1 cellular context compared by ENCODE assay signal in the genomic region with DNA sequence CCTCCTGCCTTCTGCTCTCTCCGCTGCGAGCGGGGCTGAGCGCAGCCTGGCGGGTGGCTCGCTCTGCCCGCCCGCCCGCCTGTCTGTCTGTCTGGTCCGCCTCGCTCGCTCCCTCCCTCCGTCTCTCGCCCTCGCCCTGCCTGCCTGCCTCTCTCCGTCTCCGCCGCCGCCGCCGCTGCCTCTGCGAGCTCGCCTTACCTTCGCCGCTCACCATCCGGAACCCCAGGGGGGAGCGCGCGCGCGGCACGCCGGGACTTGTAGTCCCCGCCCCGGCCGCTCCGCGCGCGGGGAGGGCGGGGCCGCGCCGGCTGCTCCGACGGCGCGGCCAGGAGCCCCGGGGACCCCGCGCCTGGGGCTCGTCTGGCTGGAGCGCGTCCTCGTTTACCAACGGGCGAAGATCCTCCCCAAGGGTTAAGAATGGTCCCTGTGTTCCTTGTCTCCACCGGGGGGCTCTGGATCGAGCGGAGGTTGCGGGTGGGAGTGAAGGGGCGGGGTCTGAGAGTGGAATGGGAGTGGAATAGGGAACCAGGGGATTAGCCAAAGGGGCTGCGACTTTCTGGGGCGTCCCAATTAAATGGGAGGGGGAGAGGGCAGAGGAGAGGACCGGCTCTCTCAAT.
A peak's percentile ranks its signal among the peaks of the same experiment; 100 is the strongest.
TF ChIP-seq lines count a peak whose summit lies in the region.

A gene with protein sequence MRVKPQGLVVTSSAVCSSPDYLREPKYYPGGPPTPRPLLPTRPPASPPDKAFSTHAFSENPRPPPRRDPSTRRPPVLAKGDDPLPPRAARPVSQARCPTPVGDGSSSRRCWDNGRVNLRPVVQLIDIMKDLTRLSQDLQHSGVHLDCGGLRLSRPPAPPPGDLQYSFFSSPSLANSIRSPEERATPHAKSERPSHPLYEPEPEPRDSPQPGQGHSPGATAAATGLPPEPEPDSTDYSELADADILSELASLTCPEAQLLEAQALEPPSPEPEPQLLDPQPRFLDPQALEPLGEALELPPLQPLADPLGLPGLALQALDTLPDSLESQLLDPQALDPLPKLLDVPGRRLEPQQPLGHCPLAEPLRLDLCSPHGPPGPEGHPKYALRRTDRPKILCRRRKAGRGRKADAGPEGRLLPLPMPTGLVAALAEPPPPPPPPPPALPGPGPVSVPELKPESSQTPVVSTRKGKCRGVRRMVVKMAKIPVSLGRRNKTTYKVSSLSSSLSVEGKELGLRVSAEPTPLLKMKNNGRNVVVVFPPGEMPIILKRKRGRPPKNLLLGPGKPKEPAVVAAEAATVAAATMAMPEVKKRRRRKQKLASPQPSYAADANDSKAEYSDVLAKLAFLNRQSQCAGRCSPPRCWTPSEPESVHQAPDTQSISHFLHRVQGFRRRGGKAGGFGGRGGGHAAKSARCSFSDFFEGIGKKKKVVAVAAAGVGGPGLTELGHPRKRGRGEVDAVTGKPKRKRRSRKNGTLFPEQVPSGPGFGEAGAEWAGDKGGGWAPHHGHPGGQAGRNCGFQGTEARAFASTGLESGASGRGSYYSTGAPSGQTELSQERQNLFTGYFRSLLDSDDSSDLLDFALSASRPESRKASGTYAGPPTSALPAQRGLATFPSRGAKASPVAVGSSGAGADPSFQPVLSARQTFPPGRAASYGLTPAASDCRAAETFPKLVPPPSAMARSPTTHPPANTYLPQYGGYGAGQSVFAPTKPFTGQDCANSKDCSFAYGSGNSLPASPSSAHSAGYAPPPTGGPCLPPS (N-terminal part only) (minus strand): TSS at position 183 of the 617 bp plus-strand sequence. CDS start 52,029 bp downstream, outside the sequence.

TF ChIP-seq in K562, 482 proteins besides CTCF, POLR2A, EP300 and RAD21 (continued from another document):
- TF ChIP-seq FOXK2 (conservative IDR thresholded peaks at IDR 0.05 in 1 of 2, IDR thresholded peaks at IDR 0.05 in 1 of 2; ENCODE audit: low read depth in 2 of 2) (no peak), BCL6 (CRISPR knock-in tag; IDR thresholded peaks at IDR 0.05) (no peak), ZNF311 (CRISPR knock-in tag; IDR thresholded peaks at IDR 0.05) (no peak), ZNF146 (CRISPR knock-in tag; IDR thresholded peaks at IDR 0.05; ENCODE audit: unreplicated experiment) (no peak), ZNF263 (CRISPR knock-in tag; IDR thresholded peaks at IDR 0.05; ENCODE audit: borderline replicate concordance) (peak; percentile 66), SMAD4 (CRISPR knock-in tag; conservative IDR thresholded peaks at IDR 0.05) (peak; percentile 78), TARDBP (IDR thresholded peaks at IDR 0.05) (no peak), ZNF12 (CRISPR knock-in tag; IDR thresholded peaks at IDR 0.05) (no peak), RBM39 (optimal IDR thresholded peaks at IDR 0.05; ENCODE audit: low read depth, low read length) (no peak), NELFE (IDR thresholded peaks at IDR 0.05; ENCODE audit: insufficient read depth, insufficient read length) (no peak), ETV1 (tag; conservative IDR thresholded peaks at IDR 0.05; ENCODE audit: low read depth) (no peak), FOXM1 (IDR thresholded peaks at IDR 0.05; ENCODE audit: low read depth) (no peak), FOXM1 (CRISPR knock-in tag; IDR thresholded peaks at IDR 0.05; ENCODE audit: low read depth) (no peak), MTA1 (IDR thresholded peaks at IDR 0.05; ENCODE audit: borderline replicate concordance) (no peak), ESRRB (CRISPR knock-in tag; IDR thresholded peaks at IDR 0.05; ENCODE audit: borderline replicate concordance) (no peak), CTBP1 (IDR thresholded peaks at IDR 0.05; ENCODE audit: borderline replicate concordance) (peak; percentile 66; the same call in 1 of the 2 replicates), HNRNPK (IDR thresholded peaks at IDR 0.05; ENCODE audit: low read depth, low read length, poor library complexity, severe bottlenecking) (no peak), KLF10 (CRISPR knock-in tag; IDR thresholded peaks at IDR 0.05) (no peak), FIP1L1 (IDR thresholded peaks at IDR 0.05; ENCODE audit: low read depth, low read length, poor library complexity, severe bottlenecking) (peak; percentile 45), ZNF324 (CRISPR knock-in tag; IDR thresholded peaks at IDR 0.05) (no peak), STAG1 (CRISPR knock-in tag; IDR thresholded peaks at IDR 0.05; ENCODE audit: borderline replicate concordance) (no peak), RAD51 (IDR thresholded peaks at IDR 0.05; ENCODE audit: borderline replicate concordance, low read depth) (no peak), HMGXB4 (CRISPR knock-in tag; IDR thresholded peaks at IDR 0.05) (no peak), NCOA6 (IDR thresholded peaks at IDR 0.05) (peak; percentile 96), TEAD2 (tag; IDR thresholded peaks at IDR 0.05) (no peak), ZNF785 (CRISPR knock-in tag; IDR thresholded peaks at IDR 0.05) (no peak), ZNF280B (CRISPR knock-in tag; IDR thresholded peaks at IDR 0.05) (no peak), ARHGAP35 (IDR thresholded peaks at IDR 0.05; ENCODE audit: partially characterized antibody) (no peak), HDAC8 (tag; IDR thresholded peaks at IDR 0.05) (no peak), HEY1 (CRISPR knock-in tag; IDR thresholded peaks at IDR 0.05; ENCODE audit: borderline replicate concordance) (no peak), SMARCB1 (IDR thresholded peaks at IDR 0.05; ENCODE audit: insufficient read length, low read depth) (no peak), CBX3 (IDR thresholded peaks at IDR 0.05; ENCODE audit: borderline replicate concordance in 1 of 2, low read length in 2 of 2) (no peak)
- TF ChIP-seq, protein P1, sequence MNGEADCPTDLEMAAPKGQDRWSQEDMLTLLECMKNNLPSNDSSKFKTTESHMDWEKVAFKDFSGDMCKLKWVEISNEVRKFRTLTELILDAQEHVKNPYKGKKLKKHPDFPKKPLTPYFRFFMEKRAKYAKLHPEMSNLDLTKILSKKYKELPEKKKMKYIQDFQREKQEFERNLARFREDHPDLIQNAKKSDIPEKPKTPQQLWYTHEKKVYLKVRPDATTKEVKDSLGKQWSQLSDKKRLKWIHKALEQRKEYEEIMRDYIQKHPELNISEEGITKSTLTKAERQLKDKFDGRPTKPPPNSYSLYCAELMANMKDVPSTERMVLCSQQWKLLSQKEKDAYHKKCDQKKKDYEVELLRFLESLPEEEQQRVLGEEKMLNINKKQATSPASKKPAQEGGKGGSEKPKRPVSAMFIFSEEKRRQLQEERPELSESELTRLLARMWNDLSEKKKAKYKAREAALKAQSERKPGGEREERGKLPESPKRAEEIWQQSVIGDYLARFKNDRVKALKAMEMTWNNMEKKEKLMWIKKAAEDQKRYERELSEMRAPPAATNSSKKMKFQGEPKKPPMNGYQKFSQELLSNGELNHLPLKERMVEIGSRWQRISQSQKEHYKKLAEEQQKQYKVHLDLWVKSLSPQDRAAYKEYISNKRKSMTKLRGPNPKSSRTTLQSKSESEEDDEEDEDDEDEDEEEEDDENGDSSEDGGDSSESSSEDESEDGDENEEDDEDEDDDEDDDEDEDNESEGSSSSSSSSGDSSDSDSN (IDR thresholded peaks at IDR 0.05; ENCODE audit: borderline replicate concordance in 1 of 2, low read depth in 2 of 2, low read length in 2 of 2): 0 out of 4 replicates have a peak, but pooled peaks of 1 of the 2 experiments have one; percentile 71
- TF ChIP-seq, protein P2, sequence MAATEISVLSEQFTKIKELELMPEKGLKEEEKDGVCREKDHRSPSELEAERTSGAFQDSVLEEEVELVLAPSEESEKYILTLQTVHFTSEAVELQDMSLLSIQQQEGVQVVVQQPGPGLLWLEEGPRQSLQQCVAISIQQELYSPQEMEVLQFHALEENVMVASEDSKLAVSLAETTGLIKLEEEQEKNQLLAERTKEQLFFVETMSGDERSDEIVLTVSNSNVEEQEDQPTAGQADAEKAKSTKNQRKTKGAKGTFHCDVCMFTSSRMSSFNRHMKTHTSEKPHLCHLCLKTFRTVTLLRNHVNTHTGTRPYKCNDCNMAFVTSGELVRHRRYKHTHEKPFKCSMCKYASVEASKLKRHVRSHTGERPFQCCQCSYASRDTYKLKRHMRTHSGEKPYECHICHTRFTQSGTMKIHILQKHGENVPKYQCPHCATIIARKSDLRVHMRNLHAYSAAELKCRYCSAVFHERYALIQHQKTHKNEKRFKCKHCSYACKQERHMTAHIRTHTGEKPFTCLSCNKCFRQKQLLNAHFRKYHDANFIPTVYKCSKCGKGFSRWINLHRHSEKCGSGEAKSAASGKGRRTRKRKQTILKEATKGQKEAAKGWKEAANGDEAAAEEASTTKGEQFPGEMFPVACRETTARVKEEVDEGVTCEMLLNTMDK (IDR thresholded peaks at IDR 0.05; ENCODE audit: borderline replicate concordance, insufficient read depth, low read depth, low read length, poor library complexity, severe bottlenecking): peak; percentile 15
- TF ChIP-seq, protein P3, sequence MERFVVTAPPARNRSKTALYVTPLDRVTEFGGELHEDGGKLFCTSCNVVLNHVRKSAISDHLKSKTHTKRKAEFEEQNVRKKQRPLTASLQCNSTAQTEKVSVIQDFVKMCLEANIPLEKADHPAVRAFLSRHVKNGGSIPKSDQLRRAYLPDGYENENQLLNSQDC (CRISPR knock-in tag; IDR thresholded peaks at IDR 0.05): peak; percentile 80; the same call in 1 of the 2 replicates
- TF ChIP-seq, protein P4, sequence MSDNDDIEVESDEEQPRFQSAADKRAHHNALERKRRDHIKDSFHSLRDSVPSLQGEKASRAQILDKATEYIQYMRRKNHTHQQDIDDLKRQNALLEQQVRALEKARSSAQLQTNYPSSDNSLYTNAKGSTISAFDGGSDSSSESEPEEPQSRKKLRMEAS (CRISPR knock-in tag; IDR thresholded peaks at IDR 0.05): no peak
- TF ChIP-seq, protein P5, sequence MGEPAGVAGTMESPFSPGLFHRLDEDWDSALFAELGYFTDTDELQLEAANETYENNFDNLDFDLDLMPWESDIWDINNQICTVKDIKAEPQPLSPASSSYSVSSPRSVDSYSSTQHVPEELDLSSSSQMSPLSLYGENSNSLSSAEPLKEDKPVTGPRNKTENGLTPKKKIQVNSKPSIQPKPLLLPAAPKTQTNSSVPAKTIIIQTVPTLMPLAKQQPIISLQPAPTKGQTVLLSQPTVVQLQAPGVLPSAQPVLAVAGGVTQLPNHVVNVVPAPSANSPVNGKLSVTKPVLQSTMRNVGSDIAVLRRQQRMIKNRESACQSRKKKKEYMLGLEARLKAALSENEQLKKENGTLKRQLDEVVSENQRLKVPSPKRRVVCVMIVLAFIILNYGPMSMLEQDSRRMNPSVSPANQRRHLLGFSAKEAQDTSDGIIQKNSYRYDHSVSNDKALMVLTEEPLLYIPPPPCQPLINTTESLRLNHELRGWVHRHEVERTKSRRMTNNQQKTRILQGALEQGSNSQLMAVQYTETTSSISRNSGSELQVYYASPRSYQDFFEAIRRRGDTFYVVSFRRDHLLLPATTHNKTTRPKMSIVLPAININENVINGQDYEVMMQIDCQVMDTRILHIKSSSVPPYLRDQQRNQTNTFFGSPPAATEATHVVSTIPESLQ (CRISPR knock-in tag; IDR thresholded peaks at IDR 0.05): no peak
